Comparison of ENCODE assay signal across 11 cellular contexts in the genomic region with DNA sequence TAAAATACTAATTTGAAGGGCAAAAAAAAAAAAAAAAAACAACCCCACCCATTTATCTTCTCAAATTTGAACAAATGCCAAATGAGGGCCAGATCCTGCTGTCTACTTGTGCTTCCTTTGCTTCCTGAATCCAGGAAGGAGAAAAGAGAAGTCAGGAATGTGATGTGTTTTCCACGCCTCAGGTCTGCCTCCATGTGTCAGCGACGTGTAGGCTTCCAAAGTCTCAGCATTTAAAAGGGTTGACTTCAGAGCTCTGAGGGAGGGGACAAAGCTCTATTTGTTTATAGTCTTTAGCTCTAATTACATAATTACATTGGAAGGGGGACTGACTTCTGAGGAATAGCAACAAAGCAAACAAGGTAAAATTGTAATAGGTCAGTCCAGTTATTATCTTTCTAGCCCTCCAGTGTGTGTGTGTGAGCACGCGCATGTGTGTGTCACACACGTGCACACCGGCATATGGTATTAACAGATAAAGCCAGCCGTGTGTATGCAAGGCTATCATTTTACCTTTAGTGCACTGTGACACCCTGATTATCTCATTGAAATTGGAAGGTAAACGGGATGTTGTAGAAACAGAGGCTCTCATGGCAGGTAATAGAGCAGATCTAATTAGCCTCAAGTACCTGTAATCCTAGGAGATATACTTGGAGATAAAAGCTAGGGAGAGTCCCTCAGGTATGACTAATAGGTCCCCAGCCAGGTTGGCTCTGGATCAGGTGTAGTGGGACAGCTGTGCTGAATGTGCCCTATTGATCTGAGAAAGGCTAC.
A peak's percentile ranks its signal among the peaks of the same experiment; 100 is the strongest.
DNase-seq lines count a peak whose midpoint lies in the region; ATAC-seq and TF ChIP-seq lines count a peak whose summit lies in the region.
"Had no signal": no experiment of that assay in that cellular context is flagged by ENCODE, and none has a peak within 500 bp of the region (broad histone marks: within the 10 kb centered on the region; RNA-seq: fewer than 3 reads in every experiment).

No MANE protein-coding gene starts in this region.

- H3K4me1 ChIP-seq in smooth muscle cell (ENCODE audit: low read depth), result no peaks in the 10 kb centered on the region
- H3K4me1 ChIP-seq in effector memory CD4-positive, alpha-beta T cell (ENCODE audit: control insufficient read depth, insufficient read depth, low read length, poor library complexity, severe bottlenecking), result no peaks in the 10 kb centered on the region

- ATAC-seq in GM18909 (IDR thresholded peaks at IDR 0.05; ENCODE audit: poor library complexity, unreplicated experiment), result no peak
- ATAC-seq: activated CD8-positive, alpha-beta memory T cell treated with anti-CD3 and anti-CD28 coated beads, Interleukin-2, amount 10 ng/mL, durations not matched to agents 7 days and 5 days had no signal

- no peaks in the 10 kb centered on the region for H3K27me3 ChIP-seq in smooth muscle cell (ENCODE audit: low read depth)
- H3K27me3 ChIP-seq in effector memory CD4-positive, alpha-beta T cell (replicated peaks; ENCODE audit: control insufficient read depth, insufficient read depth, low read length, poor library complexity, severe bottlenecking), result no peaks in the 10 kb centered on the region

- no peak for TF ChIP-seq CTCF in smooth muscle cell (IDR thresholded peaks at IDR 0.05; ENCODE audit: borderline replicate concordance, insufficient read depth, poor library complexity, severe bottlenecking)

- no peaks in the 10 kb centered on the region for H4K20me1 ChIP-seq in smooth muscle cell (ENCODE audit: low read depth)

- H3K36me3 ChIP-seq in smooth muscle cell (ENCODE audit: low read depth), result no peaks in the 10 kb centered on the region
- H3K36me3 ChIP-seq in effector memory CD4-positive, alpha-beta T cell (ENCODE audit: control insufficient read depth, insufficient read depth, low read length), result no peaks in the 10 kb centered on the region

- DNase-seq in Ammon's horn (ENCODE audit: low spot score) (peak; percentile 14), NCI-H1105 (lab: John Stamatoyannopoulos, UW) (peak; percentile 99), NCI-H774 (lab: John Stamatoyannopoulos, UW) (peak; percentile 94), globus pallidus (ENCODE audit: low spot score) (peak; percentile 30), smooth muscle cell (lab: John Stamatoyannopoulos, UW; ENCODE audit: unreplicated experiment) (no peak), HK-2 (ENCODE audit: unreplicated experiment) (no peak)
- DNase-seq in effector memory CD4-positive, alpha-beta T cell, result no peak
- DNase-seq: activated CD8-positive, alpha-beta memory T cell treated with anti-CD3 and anti-CD28 coated beads, Interleukin-2, amount 10 ng/mL, durations not matched to agents 7 days and 5 days; foreskin fibroblast; stimulated activated CD4-positive, alpha-beta T cell treated with anti-CD3 and anti-CD28 coated beads, Interleukin-1b, Interleukin-23, amount 100 ng/mL, for 48 hours had no signal

- no peaks in the 10 kb centered on the region for H3F3A ChIP-seq in smooth muscle cell (ENCODE audit: low read depth)

- WGBS in smooth muscle cell (ENCODE audit: low lambda C conversion rate), result 65% methylated on average over 9 of the region's 9 CpGs

- H3K9me3 ChIP-seq in smooth muscle cell (replicated peaks; ENCODE audit: low read depth), result no peaks in the 10 kb centered on the region
- H3K9me3 ChIP-seq in effector memory CD4-positive, alpha-beta T cell (ENCODE audit: control insufficient read depth, low read length), result no peaks in the 10 kb centered on the region

- no peak overlapping the region for H3K9ac ChIP-seq in smooth muscle cell (ENCODE audit: low read depth)

- no peak overlapping the region for H3K4me3 ChIP-seq in smooth muscle cell
- no peak overlapping the region for H3K4me3 ChIP-seq in effector memory CD4-positive, alpha-beta T cell (ENCODE audit: insufficient read depth, low read depth, low read length, poor library complexity, severe bottlenecking)

- no peaks in the 10 kb centered on the region for H3K79me2 ChIP-seq in smooth muscle cell (ENCODE audit: low read depth)

- no peak overlapping the region for H2AFZ ChIP-seq in smooth muscle cell (ENCODE audit: low read depth)

- H3K27ac ChIP-seq in smooth muscle cell (ENCODE audit: low read depth), result no peak overlapping the region
- no peak overlapping the region for H3K27ac ChIP-seq in effector memory CD4-positive, alpha-beta T cell (ENCODE audit: insufficient read depth, low read length, poor library complexity, severe bottlenecking)

- H3K4me2 ChIP-seq in smooth muscle cell, result no peak overlapping the region

Comparison
In these comparisons a context has a peak if more than half of its experiments do, and no peak if none do; other contexts are left out.
1. DNase-seq: peak in Ammon's horn (single experiment), NCI-H1105 (single experiment), NCI-H774 (single experiment) and globus pallidus (single experiment); none in smooth muscle cell (single experiment), HK-2 (single experiment) and effector memory CD4-positive, alpha-beta T cell (0 of 3).